In the genomic region with DNA sequence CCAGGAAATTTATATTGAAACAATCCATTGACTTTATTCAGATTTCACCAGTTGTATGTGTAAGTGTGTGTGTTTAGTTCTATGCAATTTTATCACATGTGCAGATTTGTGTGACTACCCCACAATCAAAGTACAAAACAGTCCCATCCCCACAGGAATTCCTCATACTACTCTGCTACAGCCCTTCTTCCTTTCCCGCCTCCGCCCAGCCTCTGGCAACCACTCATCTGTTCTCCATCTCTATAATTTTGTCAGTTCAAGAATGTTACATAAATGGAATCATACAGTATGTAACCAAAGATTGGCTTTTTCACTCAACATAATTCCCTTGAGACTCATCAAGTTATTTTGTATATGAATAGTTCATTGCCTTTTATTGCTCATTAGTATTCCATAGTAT, we compare ENCODE assay signal across 3 cellular contexts.
"Had no signal": no experiment of that assay in that cellular context is flagged by ENCODE, and none has a peak within 500 bp of the region (broad histone marks: within the 10 kb centered on the region; RNA-seq: fewer than 3 reads in every experiment).

No MANE protein-coding gene starts in this region.

- ATAC-seq: GM12878 had no signal

- DNase-seq: GDM1, GF-D8 had no signal
